Comparison of ENCODE assay signal across 8 cellular contexts in the genomic region with DNA sequence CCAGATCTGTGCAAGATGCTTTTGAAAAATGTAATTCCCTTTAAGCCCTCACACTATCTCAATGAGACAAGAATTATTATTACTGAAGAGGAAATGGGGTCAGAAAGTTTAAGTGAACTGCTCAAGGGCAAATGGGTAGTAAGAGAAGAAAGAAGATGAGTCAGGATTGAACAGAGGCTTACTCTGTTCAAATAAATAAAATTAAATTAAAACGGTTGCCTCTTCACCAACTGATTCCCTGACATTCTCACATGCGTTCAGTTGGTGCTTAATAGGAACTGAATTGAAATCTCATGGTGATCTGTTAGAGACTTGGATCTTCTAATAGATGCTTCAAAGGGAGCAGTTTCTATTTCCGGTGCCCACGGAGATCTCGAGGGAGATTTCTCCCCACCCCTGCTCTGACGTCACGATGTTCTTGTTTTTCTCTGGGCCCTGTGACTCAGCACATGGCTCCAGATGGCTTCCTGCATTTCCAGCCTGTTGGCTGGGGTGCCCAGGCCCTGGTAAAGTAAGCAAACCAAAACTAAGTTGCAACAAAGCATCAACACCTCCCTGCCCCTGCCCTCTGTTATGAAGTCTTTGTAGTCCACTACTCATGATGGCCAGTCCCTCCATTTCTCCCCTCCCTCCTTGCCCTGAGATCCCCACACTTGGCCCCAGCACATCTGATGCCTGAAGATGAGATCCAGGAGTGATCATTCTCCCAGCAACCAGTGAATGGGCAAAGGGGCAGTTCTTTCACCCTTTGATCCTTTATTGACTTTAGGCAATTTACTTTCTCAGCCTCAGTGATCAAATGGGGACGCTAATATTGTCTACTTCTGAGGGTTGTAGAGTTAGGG.
DNase-seq lines count a peak whose midpoint lies in the region; ATAC-seq and TF ChIP-seq lines count a peak whose summit lies in the region.

No MANE protein-coding gene starts in this region.

- H3K9me3 ChIP-seq in endocrine pancreas (ENCODE audit: control insufficient read depth, low read length) (no peaks in the 10 kb centered on the region), mucosa of descending colon (no peaks in the 10 kb centered on the region)

- CTCF ChIA-PET in activated CD8-positive, alpha-beta memory T cell treated with anti-CD3 and anti-CD28 coated beads, Interleukin-2, amount 10 ng/mL, durations not matched to agents 7 days and 5 days (lab: Charles Lee): interaction anchor here (0.7 kb wide), 1 partner anchor 209 kb away, joined by 3 read pairs; no protein-coding TSS in a partner anchor

- no peaks in the 10 kb centered on the region for H3K36me3 ChIP-seq in endocrine pancreas (ENCODE audit: control insufficient read depth, insufficient read depth, low read length)
- no peaks in the 10 kb centered on the region for H3K36me3 ChIP-seq in mucosa of descending colon (ENCODE audit: low read depth)

- TF ChIP-seq CTCF in mucosa of descending colon (IDR thresholded peaks at IDR 0.05): no peak

- no peaks in the 10 kb centered on the region for H3K36me3 Mint-ChIP-seq in activated CD8-positive, alpha-beta memory T cell treated with anti-CD3 and anti-CD28 coated beads, Interleukin-2, amount 10 ng/mL, durations not matched to agents 7 days and 5 days

- intact Hi-C loops in mucosa of descending colon (cut with DNase I, micrococcal nuclease): no loop called here

- H3K9me3 Mint-ChIP-seq in activated CD8-positive, alpha-beta memory T cell treated with anti-CD3 and anti-CD28 coated beads, Interleukin-2, amount 10 ng/mL, durations not matched to agents 7 days and 5 days (ENCODE audit: low read depth): no peaks in the 10 kb centered on the region

- H3K4me1 ChIP-seq in endocrine pancreas (ENCODE audit: control insufficient read depth, insufficient read depth, low read length) (peaks cover 22% of the 10 kb centered on the region), mucosa of descending colon (ENCODE audit: low read depth) (peaks cover 14% of the 10 kb centered on the region)

- no peak for ATAC-seq in activated CD8-positive, alpha-beta memory T cell treated with anti-CD3 and anti-CD28 coated beads, Interleukin-2, amount 10 ng/mL, durations not matched to agents 7 days and 5 days
- peak; percentile 69 for ATAC-seq in mucosa of descending colon
- no peak for ATAC-seq in HG03139 (IDR thresholded peaks at IDR 0.05; ENCODE audit: unreplicated experiment)
- ATAC-seq in HG02678 (IDR thresholded peaks at IDR 0.05; ENCODE audit: unreplicated experiment): no peak

- peak; percentile 30 for DNase-seq in COLO668 (lab: John Stamatoyannopoulos, UW; ENCODE audit: unreplicated experiment)
- DNase-seq in NCI-H446 treated with DMSO at 0.1 percent for 48 hours (lab: John Stamatoyannopoulos, UW): peak; percentile 52
- DNase-seq in activated CD8-positive, alpha-beta memory T cell treated with anti-CD3 and anti-CD28 coated beads, Interleukin-2, amount 10 ng/mL, durations not matched to agents 7 days and 5 days: peak; percentile 59
- DNase-seq in mucosa of descending colon: peak in 2 of 3 donors; percentile 71 to 72
- peak; percentile 33 to 48 for DNase-seq in stimulated activated CD8-positive, alpha-beta memory T cell treated with anti-CD3 and anti-CD28 coated beads, Interleukin-4, amount 100 ng/mL, for 4 hours (ENCODE audit: low read depth in 2 of 2, low spot score in 1 of 2)

- no peak overlapping the region for H3K9ac ChIP-seq in endocrine pancreas (ENCODE audit: control insufficient read depth, insufficient read depth, low read length)

- no peak overlapping the region for H3K4me3 Mint-ChIP-seq in activated CD8-positive, alpha-beta memory T cell treated with anti-CD3 and anti-CD28 coated beads, Interleukin-2, amount 10 ng/mL, durations not matched to agents 7 days and 5 days

- no peaks in the 10 kb centered on the region for H3K27me3 Mint-ChIP-seq in activated CD8-positive, alpha-beta memory T cell treated with anti-CD3 and anti-CD28 coated beads, Interleukin-2, amount 10 ng/mL, durations not matched to agents 7 days and 5 days

- peak overlapping the region; percentile 25 for H3K4me3 ChIP-seq in endocrine pancreas (ENCODE audit: control insufficient read depth, insufficient read depth, low read length)
- no peak overlapping the region for H3K4me3 ChIP-seq in mucosa of descending colon

- no peaks in the 10 kb centered on the region for H3K27me3 ChIP-seq in endocrine pancreas (ENCODE audit: control insufficient read depth, insufficient read depth, low read length)

- H3K27ac Mint-ChIP-seq in activated CD8-positive, alpha-beta memory T cell treated with anti-CD3 and anti-CD28 coated beads, Interleukin-2, amount 10 ng/mL, durations not matched to agents 7 days and 5 days: peak overlapping the region; percentile 76

- peaks cover 20% of the 10 kb centered on the region for H3K4me1 Mint-ChIP-seq in activated CD8-positive, alpha-beta memory T cell treated with anti-CD3 and anti-CD28 coated beads, Interleukin-2, amount 10 ng/mL, durations not matched to agents 7 days and 5 days
